In the genomic region with DNA sequence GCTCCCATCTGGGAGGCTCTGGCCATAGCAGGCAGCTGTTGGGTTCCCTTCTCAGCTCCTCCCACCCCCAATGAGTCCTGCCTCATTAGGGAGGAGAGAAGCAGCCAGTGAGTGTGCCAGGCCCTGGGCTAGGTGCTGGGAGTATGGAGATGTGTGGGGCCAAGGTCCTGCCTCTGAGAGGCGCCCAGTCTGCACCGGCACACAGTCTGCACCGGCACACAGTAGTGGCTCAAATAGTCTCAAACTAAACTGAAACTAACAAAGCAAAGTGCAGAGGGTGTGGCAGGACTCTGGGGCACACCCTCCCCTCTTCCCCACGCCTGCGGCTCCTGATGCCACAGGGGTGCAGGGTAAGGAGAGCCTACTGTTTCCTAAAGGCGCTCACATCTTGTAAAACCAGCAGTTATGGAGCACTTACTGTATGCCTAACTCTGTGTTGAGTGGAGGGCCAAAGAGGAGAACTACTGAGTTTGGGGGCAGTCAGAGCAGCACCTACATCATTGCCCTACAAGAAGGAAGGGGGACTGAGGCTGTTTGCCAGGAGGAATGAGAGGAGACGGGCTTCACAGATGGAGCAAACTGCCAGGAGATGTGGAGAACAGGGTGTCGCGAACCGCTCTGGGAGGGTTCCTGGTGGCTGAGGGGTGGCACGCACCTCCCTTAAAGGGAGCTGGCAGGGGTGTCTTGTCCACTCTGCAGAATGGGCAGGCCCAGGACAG, we compare ENCODE assay signal across 1 cellular context.
TF ChIP-seq lines count a peak whose summit lies in the region.

No MANE protein-coding gene starts in this region.

TF ChIP-seq in HEK293T, 16 proteins besides CTCF, POLR2A, EP300 and RAD21 (continued from another document):
- TF ChIP-seq, protein P1, sequence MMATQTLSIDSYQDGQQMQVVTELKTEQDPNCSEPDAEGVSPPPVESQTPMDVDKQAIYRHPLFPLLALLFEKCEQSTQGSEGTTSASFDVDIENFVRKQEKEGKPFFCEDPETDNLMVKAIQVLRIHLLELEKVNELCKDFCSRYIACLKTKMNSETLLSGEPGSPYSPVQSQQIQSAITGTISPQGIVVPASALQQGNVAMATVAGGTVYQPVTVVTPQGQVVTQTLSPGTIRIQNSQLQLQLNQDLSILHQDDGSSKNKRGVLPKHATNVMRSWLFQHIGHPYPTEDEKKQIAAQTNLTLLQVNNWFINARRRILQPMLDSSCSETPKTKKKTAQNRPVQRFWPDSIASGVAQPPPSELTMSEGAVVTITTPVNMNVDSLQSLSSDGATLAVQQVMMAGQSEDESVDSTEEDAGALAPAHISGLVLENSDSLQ (IDR thresholded peaks at IDR 0.05) = no peak
- TF ChIP-seq SUZ12 (IDR thresholded peaks at IDR 0.05) (no peak), SP1 (IDR thresholded peaks at IDR 0.05) (no peak), FOXM1 (IDR thresholded peaks at IDR 0.05; ENCODE audit: borderline replicate concordance) (no peak), LEF1 (IDR thresholded peaks at IDR 0.05; ENCODE audit: borderline replicate concordance) (no peak), ZNF384 (IDR thresholded peaks at IDR 0.05) (no peak), L3MBTL2 (conservative IDR thresholded peaks at IDR 0.05) (no peak), BHLHE40 (IDR thresholded peaks at IDR 0.05; ENCODE audit: borderline replicate concordance) (no peak), ARNT (IDR thresholded peaks at IDR 0.05) (no peak), CTBP1 (IDR thresholded peaks at IDR 0.05; ENCODE audit: borderline replicate concordance) (no peak)
